ENCODE assay signal across 9 cellular contexts in the genomic region with DNA sequence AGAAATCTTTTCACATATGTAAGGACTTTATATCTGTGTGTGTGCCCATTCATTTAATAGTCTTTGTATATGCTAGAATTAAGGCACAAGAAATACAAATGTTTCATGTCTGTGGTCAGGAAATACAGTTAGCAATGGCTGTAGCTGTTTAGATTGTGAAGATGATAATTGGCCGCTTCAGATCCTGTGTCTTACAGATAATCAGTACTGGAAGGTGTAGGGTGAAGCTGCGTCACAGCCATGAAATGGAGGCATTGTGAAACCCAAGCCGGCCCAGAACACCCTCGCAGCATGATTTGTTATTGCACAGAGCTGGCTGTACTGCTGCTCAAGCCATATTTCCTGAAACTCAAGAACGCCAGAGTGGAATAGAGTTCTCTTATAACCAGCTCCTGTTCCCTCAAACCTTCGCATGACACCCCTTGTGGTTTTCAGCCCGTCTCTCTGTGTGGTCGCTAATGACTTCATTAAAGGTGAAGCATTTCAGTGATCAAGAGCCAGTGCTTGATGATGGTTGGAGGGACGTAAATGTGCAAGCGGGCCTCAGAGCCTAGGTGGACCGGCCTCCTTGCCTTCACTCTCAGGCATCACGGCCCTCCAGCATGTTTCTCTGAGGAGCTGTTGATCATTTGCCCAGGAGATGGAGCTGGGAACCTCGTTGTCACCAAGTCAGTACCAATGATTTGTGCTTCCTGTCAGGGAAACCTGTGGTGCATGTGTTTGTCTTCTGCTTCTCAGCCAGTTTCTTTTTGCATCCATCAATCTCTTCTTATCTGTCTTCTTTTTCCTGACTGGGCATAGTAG.
DNase-seq lines count a peak whose midpoint lies in the region; ATAC-seq and TF ChIP-seq lines count a peak whose summit lies in the region.
"Had no signal": no experiment of that assay in that cellular context is flagged by ENCODE, and none has a peak within 500 bp of the region (broad histone marks: within the 10 kb centered on the region; RNA-seq: fewer than 3 reads in every experiment).

No MANE protein-coding gene starts in this region.

- no peaks in the 10 kb centered on the region for H3K36me3 Mint-ChIP-seq in CD8-positive, alpha-beta T cell
- no peaks in the 10 kb centered on the region for H3K36me3 Mint-ChIP-seq in activated B cell treated with CpG ODN at 0.5 μM for 24 hours (ENCODE audit: low read depth)

- peak overlapping the region; percentile 97 for H3K27ac Mint-ChIP-seq in CD8-positive, alpha-beta T cell
- H3K27ac Mint-ChIP-seq in activated B cell treated with CpG ODN at 0.5 μM for 24 hours: peak overlapping the region; percentile 20

- H3K4me3 ChIP-seq in CD8-positive, alpha-beta T cell (ENCODE audit: low read depth, low read length): peak overlapping the region; percentile 10
- H3K4me3 ChIP-seq in choroid plexus epithelial cell (ENCODE audit: low read depth, low read length) (no peak overlapping the region), GM23248 (no peak overlapping the region)

- H3K79me2 ChIP-seq in GM23248 (ENCODE audit: insufficient read depth): no peaks in the 10 kb centered on the region

- no peaks in the 10 kb centered on the region for H3K9me3 ChIP-seq in CD8-positive, alpha-beta T cell (ENCODE audit: low read length)
- H3K9me3 ChIP-seq in GM23248 (ENCODE audit: low read depth): no peaks in the 10 kb centered on the region

- no peak overlapping the region for H2AFZ ChIP-seq in GM23248

- POLR2A ChIA-PET in CD8-positive, alpha-beta T cell (lab: Charles Lee): interaction anchor here (0.6 to 3.2 kb wide), 10 partner anchors 9 to 1306 kb away, joined by 3 to 46 read pairs (median 3); a partner anchor contains a TSS
- POLR2A ChIA-PET in activated B cell treated with CpG ODN at 0.5 μM for 24 hours (lab: Charles Lee): interaction anchor here (0.6 kb wide), 1 partner anchor 231 kb away, joined by 4 read pairs; no protein-coding TSS in a partner anchor

- H3K9ac ChIP-seq in GM23248: no peak overlapping the region

- H3K9me2 ChIP-seq in GM23248 (ENCODE audit: insufficient read depth): no peaks in the 10 kb centered on the region

- H3K4me2 ChIP-seq in GM23248 (ENCODE audit: unreplicated experiment): no peak overlapping the region

- H3K36me3 ChIP-seq in CD8-positive, alpha-beta T cell (ENCODE audit: insufficient read depth, low read length): no peaks in the 10 kb centered on the region
- H3K36me3 ChIP-seq in GM23248 (ENCODE audit: low read depth): no peaks in the 10 kb centered on the region

- no peak for TF ChIP-seq CTCF in CD8-positive, alpha-beta T cell (IDR thresholded peaks at IDR 0.05)
- TF ChIP-seq CTCF in activated B cell treated with CpG ODN at 0.5 μM for 24 hours (IDR thresholded peaks at IDR 0.05) (no peak), choroid plexus epithelial cell (conservative IDR thresholded peaks at IDR 0.05; ENCODE audit: low read depth, low read length) (no peak)

- H4K20me1 ChIP-seq in GM23248 (ENCODE audit: insufficient read depth): no peaks in the 10 kb centered on the region

- peaks cover 87% of the 10 kb centered on the region for H3K4me1 Mint-ChIP-seq in CD8-positive, alpha-beta T cell (ENCODE audit: low read depth)
- peaks cover 39% of the 10 kb centered on the region for H3K4me1 Mint-ChIP-seq in activated B cell treated with CpG ODN at 0.5 μM for 24 hours

- CTCF ChIA-PET in CD8-positive, alpha-beta T cell (lab: Charles Lee): interaction anchor here (0.6 to 4.1 kb wide), 8 partner anchors 8 to 287 kb away, joined by 3 to 65 read pairs (median 6); a partner anchor contains a TSS
- CTCF ChIA-PET in activated B cell treated with CpG ODN at 0.5 μM for 24 hours (lab: Charles Lee): interaction anchor here (0.9 to 1.8 kb wide), 3 partner anchors 40 to 205 kb away, joined by 3 to 6 read pairs (median 6); no protein-coding TSS in a partner anchor

- no peaks in the 10 kb centered on the region for H3K9me3 Mint-ChIP-seq in CD8-positive, alpha-beta T cell
- no peaks in the 10 kb centered on the region for H3K9me3 Mint-ChIP-seq in activated B cell treated with CpG ODN at 0.5 μM for 24 hours

- peaks cover 63% of the 10 kb centered on the region for H3K4me1 ChIP-seq in CD8-positive, alpha-beta T cell (ENCODE audit: insufficient read depth, low read length)
- H3K4me1 ChIP-seq in GM23248 (ENCODE audit: insufficient read depth): no peaks in the 10 kb centered on the region

- intact Hi-C loops in CD8-positive, alpha-beta T cell (cut with DNase I, micrococcal nuclease): loop anchor here (1.0 to 10.0 kb wide), 4 partner anchors 71 to 1488 kb away; a partner anchor contains a TSS
- intact Hi-C loops in activated B cell treated with CpG ODN at 0.5 μM for 24 hours (cut with micrococcal nuclease): loop anchor here (5.0 to 10.0 kb wide), 2 partner anchors 206 to 828 kb away; a partner anchor contains a TSS

- H3K27me3 Mint-ChIP-seq in CD8-positive, alpha-beta T cell (ENCODE audit: low read depth): no peaks in the 10 kb centered on the region
- peaks cover 2% of the 10 kb centered on the region for H3K27me3 Mint-ChIP-seq in activated B cell treated with CpG ODN at 0.5 μM for 24 hours

- in situ Hi-C loops in GM23248 (cut with MboI): no loop called here

- 67 to 75% methylated on average over 13 of the region's 13 CpGs for WGBS in GM23248 (ENCODE audit: low coverage in 1 of 2, low lambda C conversion rate in 2 of 2, missing lambda C conversion rate in 2 of 2), 2 experiments

- H3K27me3 ChIP-seq in CD8-positive, alpha-beta T cell (ENCODE audit: insufficient read depth, low read length): no peaks in the 10 kb centered on the region
- no peaks in the 10 kb centered on the region for H3K27me3 ChIP-seq in GM23248 (replicated peaks; ENCODE audit: insufficient read depth)

- H3K27ac ChIP-seq in CD8-positive, alpha-beta T cell (ENCODE audit: low read depth, low read length): peak overlapping the region; percentile 77
- H3K27ac ChIP-seq in GM23248: no peak overlapping the region

- H3K4me3 Mint-ChIP-seq in CD8-positive, alpha-beta T cell: peak overlapping the region; percentile 77
- peak overlapping the region; percentile 24 for H3K4me3 Mint-ChIP-seq in activated B cell treated with CpG ODN at 0.5 μM for 24 hours

- DNase-seq in CD8-positive, alpha-beta T cell: peak; percentile 38 to 77 (median 58)
- DNase-seq in activated B cell treated with CpG ODN at 0.5 μM for 24 hours: no peak
- DNase-seq in choroid plexus epithelial cell (ENCODE audit: low read depth): peak; percentile 84
- peak; percentile 39 for DNase-seq in stimulated activated CD4-positive, alpha-beta T cell treated with anti-CD3 and anti-CD28 coated beads, Interleukin-12 subunit alpha, Interleukin-12 subunit beta, amount 100 ng/mL, for 4 hours
- no peak for DNase-seq in amniotic stem cell (lab: John Stamatoyannopoulos, UW)
- DNase-seq in GM23248: no peak
- no peak for DNase-seq in HT-29 (ENCODE audit: low spot score)
- DNase-seq: EL had no signal

- H3F3A ChIP-seq in GM23248 (ENCODE audit: insufficient read depth): no peaks in the 10 kb centered on the region

- ATAC-seq in CD8-positive, alpha-beta T cell: peak; percentile 57
- ATAC-seq in activated B cell treated with CpG ODN at 0.5 μM for 24 hours (ENCODE audit: low read depth): no peak
- ATAC-seq in GM21381 (IDR thresholded peaks at IDR 0.05; ENCODE audit: unreplicated experiment): no peak

Comparison
In these comparisons a context has a peak if more than half of its experiments do, and no peak if none do; other contexts are left out.
1. DNase-seq: peak in CD8-positive, alpha-beta T cell (7 of 7), choroid plexus epithelial cell (single experiment) and stimulated activated CD4-positive, alpha-beta T cell treated with anti-CD3 and anti-CD28 coated beads, Interleukin-12 subunit alpha, Interleukin-12 subunit beta, amount 100 ng/mL, for 4 hours (single experiment); none in activated B cell treated with CpG ODN at 0.5 μM for 24 hours (single experiment), amniotic stem cell (single experiment), GM23248 (single experiment) and HT-29 (single experiment).